In genomic region chr6:122472022-122472340, GRCh38 we compare ENCODE assay signal across 8 cellular contexts. TPM values are rescaled to one million over a fixed set of nuclear protein-coding genes. Genes with fewer than 3 reads are reported as not detected.
DNase-seq lines count a peak whose midpoint lies in the region; ATAC-seq, FAIRE-seq and TF ChIP-seq lines count a peak whose summit lies in the region.

No MANE protein-coding gene starts in this region.

- no peak for TF ChIP-seq POLR2A in A549 (IDR thresholded peaks at IDR 0.05; ENCODE audit: low read length)

- H3K27ac ChIP-seq in A549, result peak overlapping the region; percentile 80 to 87
- H3K27ac ChIP-seq in substantia nigra (ENCODE audit: low read depth, low read length, poor library complexity, severe bottlenecking), result peak overlapping the region; percentile 85

- TF ChIP-seq EP300 in A549 (IDR thresholded peaks at IDR 0.05), result no peak

- H3K9me3 ChIP-seq in A549, result no peaks in the 10 kb centered on the region

- H3K4me3 ChIP-seq in A549, result peak overlapping the region; percentile 80

- peak in 1 of 2 experiments; percentile 1 for DNase-seq in A549 (ENCODE audit: low read depth in 1 of 2, low spot score in 1 of 2)
- no peak for DNase-seq in activated naive CD8-positive, alpha-beta T cell treated with anti-CD3 and anti-CD28 coated beads for 36 hours
- no peak for DNase-seq in immature natural killer cell
- peak in 1 of 49 donors; percentile 19 for DNase-seq in substantia nigra (lab: John Stamatoyannopoulos, UW)
- no peak for DNase-seq in CD1c-positive myeloid dendritic cell (ENCODE audit: extremely low spot score)
- DNase-seq in stimulated activated naive CD4-positive, alpha-beta T cell (lab: John Stamatoyannopoulos, UW), result no peak

- FAIRE-seq in A549 (lab: Jason Lieb, UNC), result no peak

- TF ChIP-seq CTCF in A549 (IDR thresholded peaks at IDR 0.05), result no peak

- peak overlapping the region; percentile 99 for H3K4me3 Mint-ChIP-seq in activated naive CD8-positive, alpha-beta T cell treated with anti-CD3 and anti-CD28 coated beads for 36 hours
- peak overlapping the region; percentile 97 to 100 (median 100) for H3K4me3 Mint-ChIP-seq in immature natural killer cell

- WGBS in A549 (ENCODE audit: missing lambda C conversion rate), result 14% methylated on average over 8 of the region's 8 CpGs

- TF ChIP-seq RAD21 in A549 (conservative IDR thresholded peaks at IDR 0.05 in 1 of 2, IDR thresholded peaks at IDR 0.05 in 1 of 2), result no peak

- CTCF ChIA-PET in A549 (lab: Yijun Ruan, JAX), result interaction anchor here (1.2 kb wide), 1 partner anchor 256 kb away, joined by 4 read pairs; no protein-coding TSS in a partner anchor

- H3K27ac Mint-ChIP-seq in activated naive CD8-positive, alpha-beta T cell treated with anti-CD3 and anti-CD28 coated beads for 36 hours, result peak overlapping the region; percentile 99
- peak overlapping the region; percentile 98 to 100 (median 99) for H3K27ac Mint-ChIP-seq in immature natural killer cell

- H3K36me3 Mint-ChIP-seq in activated naive CD8-positive, alpha-beta T cell treated with anti-CD3 and anti-CD28 coated beads for 36 hours, result peaks cover 8% of the 10 kb centered on the region
- H3K36me3 Mint-ChIP-seq in immature natural killer cell, result peaks cover 0 to 1% (median 0%) of the 10 kb centered on the region in 3 donors

- no peaks in the 10 kb centered on the region for H3K27me3 Mint-ChIP-seq in activated naive CD8-positive, alpha-beta T cell treated with anti-CD3 and anti-CD28 coated beads for 36 hours
- peaks cover 7 to 16% (median 11%) of the 10 kb centered on the region in 3 donors for H3K27me3 Mint-ChIP-seq in immature natural killer cell (ENCODE audit: low read depth in 3 of 3)

- peak overlapping the region; percentile 81 for H3K4me2 ChIP-seq in A549

- H3K9me3 Mint-ChIP-seq in activated naive CD8-positive, alpha-beta T cell treated with anti-CD3 and anti-CD28 coated beads for 36 hours, result no peaks in the 10 kb centered on the region
- H3K9me3 Mint-ChIP-seq in immature natural killer cell, result no peaks in the 10 kb centered on the region

- peaks cover 25% of the 10 kb centered on the region for H3K4me1 Mint-ChIP-seq in activated naive CD8-positive, alpha-beta T cell treated with anti-CD3 and anti-CD28 coated beads for 36 hours
- H3K4me1 Mint-ChIP-seq in immature natural killer cell, result peaks cover 41 to 55% of the 10 kb centered on the region in 2 donors

- ATAC-seq in A549 (peak; percentile 49 to 61; a peak in 4 of 6 replicates), GM19372 (IDR thresholded peaks at IDR 0.05; ENCODE audit: low read depth, unreplicated experiment) (peak; percentile 46), HG03432 (IDR thresholded peaks at IDR 0.05; ENCODE audit: unreplicated experiment) (peak; percentile 57)

- 0 out of 3 replicates have a peak, but pooled peaks cover 5% of the 10 kb centered on the region for H3K4me1 ChIP-seq in A549

- POLR2A ChIA-PET in A549 (lab: Yijun Ruan, JAX), result interaction anchor here (0.8 to 1.4 kb wide), 3 partner anchors 20 to 59 kb away, joined by 3 to 4 read pairs (median 3); no protein-coding TSS in a partner anchor

TF ChIP-seq in A549, 52 proteins besides CTCF, POLR2A, EP300 and RAD21:
- TF ChIP-seq MAX (IDR thresholded peaks at IDR 0.05) (no peak), TFCP2L1 (CRISPR knock-in tag; IDR thresholded peaks at IDR 0.05) (no peak), MYC (IDR thresholded peaks at IDR 0.05; ENCODE audit: borderline replicate concordance, low read length) (no peak), RFX5 (IDR thresholded peaks at IDR 0.05) (no peak), RNF2 (IDR thresholded peaks at IDR 0.05; ENCODE audit: borderline replicate concordance, low read depth) (no peak), ZNF302 (CRISPR knock-in tag; IDR thresholded peaks at IDR 0.05) (no peak), FOSB (CRISPR knock-in tag; IDR thresholded peaks at IDR 0.05) (no peak), BHLHE40 (IDR thresholded peaks at IDR 0.05; ENCODE audit: low read depth, low read length) (no peak), EHF (CRISPR knock-in tag; IDR thresholded peaks at IDR 0.05) (no peak), PBX3 (IDR thresholded peaks at IDR 0.05) (no peak), TP53 (CRISPR knock-in tag; IDR thresholded peaks at IDR 0.05) (no peak), JUNB (IDR thresholded peaks at IDR 0.05) (no peak), ATOH8 (CRISPR knock-in tag; IDR thresholded peaks at IDR 0.05; ENCODE audit: low read depth) (no peak), CBX2 (IDR thresholded peaks at IDR 0.05; ENCODE audit: borderline replicate concordance, low read depth) (no peak), POLR2AphosphoS2 (conservative IDR thresholded peaks at IDR 0.05; ENCODE audit: low read length) (no peak)

RNA-seq across cellular contexts. Expression of gene SERINC1, which starts 0.4 kb away (rescaled TPM):
- 85.8 and 112 TPM in 2 replicates for polyA plus RNA-seq in A549 (2011; rRNA removed)
- polyA plus RNA-seq in A549 (2012; cell fraction: cytosol; rRNA removed), result 13.6 and 15.9 TPM in 2 replicates
- polyA plus RNA-seq in A549 (2012; cell fraction: nucleus; rRNA removed), result 7.0 and 13.5 TPM in 2 replicates
- polyA plus RNA-seq in A549 (2017; fragmentation: RNase III; extraction: RNeasy Plus Mini Kit Qiagen cat#74134 plus additional on column Dnase treatment), result 62.0 to 76.7 TPM (median 71.6 TPM) in 3 replicates
- 45.5 and 50.5 TPM in 2 replicates for polyA minus RNA-seq in A549 (2011; rRNA and poly(A)+ RNA removed)
- total RNA-seq in activated naive CD8-positive, alpha-beta T cell treated with anti-CD3 and anti-CD28 coated beads for 36 hours, result 10 to 100 TPM; 47.7 to 48.0 TPM
- 100 to 1,000 TPM in 2 of 3 donors, 10 to 100 TPM in 1; 89.0 to 177 (median 131) TPM for polyA plus RNA-seq in immature natural killer cell
